In the genomic region with DNA sequence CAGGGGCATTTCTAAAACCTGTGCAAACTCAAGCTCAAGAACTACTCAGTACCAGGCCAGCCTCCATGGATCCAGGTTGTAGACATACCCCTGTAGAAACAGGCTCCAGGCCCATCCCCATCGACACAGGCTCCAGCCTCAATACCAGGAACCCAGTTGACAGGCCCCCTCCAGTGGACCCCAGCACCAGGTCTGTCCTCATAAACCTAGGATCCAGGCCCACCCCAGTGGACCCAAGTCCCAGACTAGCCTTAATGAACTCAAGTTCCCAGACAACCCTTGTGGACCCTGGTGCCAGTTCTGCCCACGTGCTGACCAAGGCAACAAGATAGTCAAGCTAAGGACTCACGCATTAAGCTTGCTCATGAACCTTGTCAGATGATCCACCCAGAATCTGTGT, we compare ENCODE assay signal across 3 cellular contexts.
"Had no signal": no experiment of that assay in that cellular context is flagged by ENCODE, and none has a peak within 500 bp of the region (broad histone marks: within the 10 kb centered on the region; RNA-seq: fewer than 3 reads in every experiment).

No MANE protein-coding gene starts in this region.

- ATAC-seq: GM12878 had no signal

- DNase-seq: GDM1, GF-D8 had no signal

- H3K4me3 ChIP-seq: GM12878 had no signal
